ENCODE assay signal across 23 cellular contexts in genomic region chr3:168996622-168997021, GRCh38.
DNase-seq lines count a peak whose midpoint lies in the region; ATAC-seq, FAIRE-seq and TF ChIP-seq lines count a peak whose summit lies in the region.
"Had no signal": no experiment of that assay in that cellular context is flagged by ENCODE, and none has a peak within 500 bp of the region (broad histone marks: within the 10 kb centered on the region; RNA-seq: fewer than 3 reads in every experiment).

No MANE protein-coding gene starts in this region.

- ATAC-seq in HG03432 (IDR thresholded peaks at IDR 0.05; ENCODE audit: unreplicated experiment), result peak; percentile 45
- peak; percentile 88 for ATAC-seq in left colon
- ATAC-seq in GM21423 (IDR thresholded peaks at IDR 0.05; ENCODE audit: unreplicated experiment), result no peak
- ATAC-seq: effector memory CD8-positive, alpha-beta T cell; left lobe of liver; naive thymus-derived CD8-positive, alpha-beta T cell had no signal

- intact Hi-C loops in left colon (cut with DNase I, micrococcal nuclease), result no loop called here
- intact Hi-C loops in activated T-helper 2 cell treated with anti-CD3 and anti-CD28 coated beads, Interferon-gamma antibody, Interleukin-2, Interleukin-4, amounts not matched to agents 10 μg/mL and 5 μg/mL and 100 μg/mL, durations not matched to agents 14 hours and 24 hours and 36 hours (cut with micrococcal nuclease), result no loop called here

- no peaks in the 10 kb centered on the region for H3K27me3 Mint-ChIP-seq in activated T-helper 2 cell treated with anti-CD3 and anti-CD28 coated beads, Interferon-gamma antibody, Interleukin-2, Interleukin-4, amounts not matched to agents 10 μg/mL and 5 μg/mL and 100 μg/mL, durations not matched to agents 14 hours and 24 hours and 36 hours (ENCODE audit: low read depth)
- H3K27me3 Mint-ChIP-seq: activated naive CD8-positive, alpha-beta T cell treated with anti-CD3 and anti-CD28 coated beads for 36 hours; CD8-positive, alpha-beta memory T cell; effector memory CD8-positive, alpha-beta T cell; naive thymus-derived CD8-positive, alpha-beta T cell had no signal

- TF ChIP-seq POLR2A in GM12892 (IDR thresholded peaks at IDR 0.05; ENCODE audit: low read depth, low read length), result no peak

- DNase-seq in GM12892 (ENCODE audit: insufficient read length) (no peak), SW480 (ENCODE audit: low spot score) (peak; percentile 7), left colon (no peak)
- DNase-seq in activated naive CD4-positive, alpha-beta T cell treated with Interleukin-2 at 50 U/mL for 16 hours, result no peak
- no peak for DNase-seq in activated T-helper 2 cell treated with anti-CD3 and anti-CD28 coated beads, Interferon-gamma antibody, Interleukin-2, Interleukin-4, amounts not matched to agents 10 μg/mL and 5 μg/mL and 100 μg/mL, durations not matched to agents 14 hours and 24 hours and 36 hours (ENCODE audit: low spot score)
- DNase-seq: activated CD4-positive, alpha-beta T cell treated with anti-CD3 and anti-CD28 coated beads, Interleukin-2, amount 50 U/mL, for 1 hour; activated naive CD8-positive, alpha-beta T cell treated with anti-CD3 and anti-CD28 coated beads for 36 hours; CD8-positive, alpha-beta memory T cell; DMS153; effector memory CD8-positive, alpha-beta T cell; naive thymus-derived CD8-positive, alpha-beta T cell; NCI-H1694; NCI-H526 treated with DMSO at 0.1 percent for 48 hours; retina; SHP77; spleen; stimulated activated CD4-positive, alpha-beta T cell treated with anti-CD3 and anti-CD28 coated beads, Interleukin-4, amount 100 ng/mL, for 1 hour; stimulated activated naive CD4-positive, alpha-beta T cell had no signal

- H3K27ac Mint-ChIP-seq in activated T-helper 2 cell treated with anti-CD3 and anti-CD28 coated beads, Interferon-gamma antibody, Interleukin-2, Interleukin-4, amounts not matched to agents 10 μg/mL and 5 μg/mL and 100 μg/mL, durations not matched to agents 14 hours and 24 hours and 36 hours, result no peak overlapping the region
- H3K27ac Mint-ChIP-seq: activated naive CD8-positive, alpha-beta T cell treated with anti-CD3 and anti-CD28 coated beads for 36 hours; CD8-positive, alpha-beta memory T cell; effector memory CD8-positive, alpha-beta T cell; naive thymus-derived CD8-positive, alpha-beta T cell had no signal

- no peaks in the 10 kb centered on the region for H3K36me3 Mint-ChIP-seq in activated T-helper 2 cell treated with anti-CD3 and anti-CD28 coated beads, Interferon-gamma antibody, Interleukin-2, Interleukin-4, amounts not matched to agents 10 μg/mL and 5 μg/mL and 100 μg/mL, durations not matched to agents 14 hours and 24 hours and 36 hours (ENCODE audit: low read depth)
- H3K36me3 Mint-ChIP-seq: activated naive CD8-positive, alpha-beta T cell treated with anti-CD3 and anti-CD28 coated beads for 36 hours; CD8-positive, alpha-beta memory T cell; naive thymus-derived CD8-positive, alpha-beta T cell had no signal

- H3K9me3 Mint-ChIP-seq in activated T-helper 2 cell treated with anti-CD3 and anti-CD28 coated beads, Interferon-gamma antibody, Interleukin-2, Interleukin-4, amounts not matched to agents 10 μg/mL and 5 μg/mL and 100 μg/mL, durations not matched to agents 14 hours and 24 hours and 36 hours, result no peaks in the 10 kb centered on the region
- H3K9me3 Mint-ChIP-seq: activated naive CD8-positive, alpha-beta T cell treated with anti-CD3 and anti-CD28 coated beads for 36 hours had no signal

- FAIRE-seq in GM12892 (lab: Jason Lieb, UNC), result peak; percentile 54
- FAIRE-seq: GM12891, H1 had no signal

- H3K4me1 Mint-ChIP-seq in activated T-helper 2 cell treated with anti-CD3 and anti-CD28 coated beads, Interferon-gamma antibody, Interleukin-2, Interleukin-4, amounts not matched to agents 10 μg/mL and 5 μg/mL and 100 μg/mL, durations not matched to agents 14 hours and 24 hours and 36 hours (ENCODE audit: low read depth), result no peaks in the 10 kb centered on the region
- H3K4me1 Mint-ChIP-seq: activated naive CD8-positive, alpha-beta T cell treated with anti-CD3 and anti-CD28 coated beads for 36 hours; CD8-positive, alpha-beta memory T cell; naive thymus-derived CD8-positive, alpha-beta T cell had no signal

- no peak overlapping the region for H3K4me3 Mint-ChIP-seq in activated T-helper 2 cell treated with anti-CD3 and anti-CD28 coated beads, Interferon-gamma antibody, Interleukin-2, Interleukin-4, amounts not matched to agents 10 μg/mL and 5 μg/mL and 100 μg/mL, durations not matched to agents 14 hours and 24 hours and 36 hours (ENCODE audit: low read depth)
- H3K4me3 Mint-ChIP-seq: activated naive CD8-positive, alpha-beta T cell treated with anti-CD3 and anti-CD28 coated beads for 36 hours; CD8-positive, alpha-beta memory T cell; effector memory CD8-positive, alpha-beta T cell; naive thymus-derived CD8-positive, alpha-beta T cell had no signal
